ENCODE assay signal across 1 cellular context in genomic region chr19:40771101-40771539, GRCh38.
TF ChIP-seq lines count a peak whose summit lies in the region.

No MANE protein-coding gene starts in this region.

TF ChIP-seq in K562, 482 proteins besides CTCF, POLR2A, EP300 and RAD21 (continues in another document):
- TF ChIP-seq ARID4B (CRISPR knock-in tag; IDR thresholded peaks at IDR 0.05) (no peak), SRF (CRISPR knock-in tag; IDR thresholded peaks at IDR 0.05) (peak in 1 of 2 experiments; percentile 68; a peak in 1 of 4 replicates), PKNOX1 (IDR thresholded peaks at IDR 0.05) (peak; percentile 90), CC2D1A (IDR thresholded peaks at IDR 0.05) (0 out of 2 replicates have a peak, but pooled peaks have one; percentile 24), FUS (optimal IDR thresholded peaks at IDR 0.05; ENCODE audit: low read depth, low read length) (no peak), ZBTB2 (IDR thresholded peaks at IDR 0.05) (no peak), ESRRA (IDR thresholded peaks at IDR 0.05; ENCODE audit: borderline replicate concordance, low read depth) (no peak), ZKSCAN8 (CRISPR knock-in tag; IDR thresholded peaks at IDR 0.05) (no peak), TGIF2 (CRISPR knock-in tag; IDR thresholded peaks at IDR 0.05) (no peak), ADNP (tag; IDR thresholded peaks at IDR 0.05) (no peak), LARP7 (IDR thresholded peaks at IDR 0.05) (no peak), FOS (IDR thresholded peaks at IDR 0.05; ENCODE audit: extremely low read depth, insufficient read length) (peak; percentile 50), ZNF764 (CRISPR knock-in tag; IDR thresholded peaks at IDR 0.05; ENCODE audit: low read depth) (no peak), GATA2 (CRISPR knock-in tag; IDR thresholded peaks at IDR 0.05) (no peak), SREBF1 (IDR thresholded peaks at IDR 0.05; ENCODE audit: borderline replicate concordance, low read depth, low read length) (no peak), VEZF1 (CRISPR knock-in tag; IDR thresholded peaks at IDR 0.05) (no peak), SP2 (IDR thresholded peaks at IDR 0.05; ENCODE audit: extremely low read depth, low read depth, low read length, poor library complexity, severe bottlenecking) (no peak), SAFB (IDR thresholded peaks at IDR 0.05; ENCODE audit: borderline replicate concordance, low read depth, low read length) (no peak), PATZ1 (CRISPR knock-in tag; IDR thresholded peaks at IDR 0.05; ENCODE audit: borderline replicate concordance) (no peak), TBL1XR1 (IDR thresholded peaks at IDR 0.05; ENCODE audit: low read length in 2 of 2) (no peak), PRPF4 (IDR thresholded peaks at IDR 0.05; ENCODE audit: insufficient read depth, low read depth, low read length, poor library complexity, severe bottlenecking) (no peak), ELF4 (CRISPR knock-in tag; IDR thresholded peaks at IDR 0.05) (no peak), FOXJ2 (tag; IDR thresholded peaks at IDR 0.05) (no peak), HLTF (IDR thresholded peaks at IDR 0.05) (no peak), ZFP1 (CRISPR knock-in tag; IDR thresholded peaks at IDR 0.05) (no peak), KAT2B (IDR thresholded peaks at IDR 0.05; ENCODE audit: low read depth, low read length) (no peak), CSDE1 (IDR thresholded peaks at IDR 0.05) (no peak), ELF2 (CRISPR knock-in tag; IDR thresholded peaks at IDR 0.05) (no peak), PBX2 (CRISPR knock-in tag; IDR thresholded peaks at IDR 0.05; ENCODE audit: low read depth) (no peak), PBX2 (tag; conservative IDR thresholded peaks at IDR 0.05; ENCODE audit: low read depth) (0 out of 2 replicates have a peak, but pooled peaks have one; percentile 43), NUFIP1 (IDR thresholded peaks at IDR 0.05; ENCODE audit: partially characterized antibody) (no peak), ZNF224 (CRISPR knock-in tag; IDR thresholded peaks at IDR 0.05) (no peak), CBX5 (IDR thresholded peaks at IDR 0.05; ENCODE audit: borderline replicate concordance, low read depth) (no peak), AFF1 (IDR thresholded peaks at IDR 0.05; ENCODE audit: low read depth in 1 of 2, partially characterized antibody in 2 of 2) (no peak)
